ENCODE assay signal across 1 cellular context in genomic region chr17:52027620-52028019, GRCh38.
TF ChIP-seq lines count a peak whose summit lies in the region.

No MANE protein-coding gene starts in this region.

TF ChIP-seq in HepG2, 621 proteins besides CTCF, POLR2A, EP300 and RAD21 (continued from another document):
- TF ChIP-seq PAXIP1 (CRISPR knock-in tag; conservative IDR thresholded peaks at IDR 0.05), result no peak
- TF ChIP-seq ZNF263 (CRISPR knock-in tag; IDR thresholded peaks at IDR 0.05), result no peak
- TF ChIP-seq ZNF430 (CRISPR knock-in tag; IDR thresholded peaks at IDR 0.05), result no peak
- no peak for TF ChIP-seq CHCHD3 (CRISPR knock-in tag; IDR thresholded peaks at IDR 0.05)
- no peak for TF ChIP-seq ZNF614 (CRISPR knock-in tag; IDR thresholded peaks at IDR 0.05; ENCODE audit: borderline replicate concordance)
- no peak for TF ChIP-seq ZNF225 (CRISPR knock-in tag; IDR thresholded peaks at IDR 0.05)
- TF ChIP-seq ZNF513 (CRISPR knock-in tag; conservative IDR thresholded peaks at IDR 0.05), result no peak
- no peak for TF ChIP-seq FOXO4 (CRISPR knock-in tag; conservative IDR thresholded peaks at IDR 0.05)
- no peak for TF ChIP-seq TFAP4 (IDR thresholded peaks at IDR 0.05; ENCODE audit: borderline replicate concordance, low read depth)
- no peak for TF ChIP-seq SOX13 (IDR thresholded peaks at IDR 0.05)
- TF ChIP-seq SOX13 (CRISPR knock-in tag; conservative IDR thresholded peaks at IDR 0.05 in 1 of 2, IDR thresholded peaks at IDR 0.05 in 1 of 2), result no peak
